ENCODE assay signal across 9 cellular contexts in genomic region chrX:150767475-150768131, GRCh38.
DNase-seq lines count a peak whose midpoint lies in the region; ATAC-seq and TF ChIP-seq lines count a peak whose summit lies in the region.
"Had no signal": no experiment of that assay in that cellular context is flagged by ENCODE, and none has a peak within 500 bp of the region (broad histone marks: within the 10 kb centered on the region; RNA-seq: fewer than 3 reads in every experiment).

No MANE protein-coding gene starts in this region.

- no peak overlapping the region for H3K27ac Mint-ChIP-seq in naive thymus-derived CD4-positive, alpha-beta T cell
- H3K27ac Mint-ChIP-seq: activated naive CD8-positive, alpha-beta T cell treated with anti-CD3 and anti-CD28 coated beads, Interleukin-2, amount 10 ng/mL, durations not matched to agents 7 days and 5 days had no signal

- intact Hi-C loops in naive thymus-derived CD4-positive, alpha-beta T cell (cut with micrococcal nuclease), result no loop called here
- intact Hi-C loops in testis (cut with DNase I; ENCODE audit: low total_unique reads), result no loop called here

- H3K9me3 ChIP-seq in naive thymus-derived CD4-positive, alpha-beta T cell (ENCODE audit: control insufficient read depth in 2 of 3, low read length in 3 of 3), result no peaks in the 10 kb centered on the region
- H3K9me3 ChIP-seq in testis, result no peaks in the 10 kb centered on the region

- no peak for TF ChIP-seq CTCF in astrocyte of the spinal cord (IDR thresholded peaks at IDR 0.05; ENCODE audit: low read depth, low read length)
- TF ChIP-seq CTCF in testis (IDR thresholded peaks at IDR 0.05), result no peak

- no peaks in the 10 kb centered on the region for H3K79me2 ChIP-seq in mesendoderm (ENCODE audit: control insufficient read depth, insufficient read depth, low read length)

- no peaks in the 10 kb centered on the region for H3K79me1 ChIP-seq in mesendoderm (ENCODE audit: low read length)

- no peak overlapping the region for H2BK120ac ChIP-seq in mesendoderm (ENCODE audit: low read depth, low read length)

- peaks cover 0 to 1% (median 0%) of the 10 kb centered on the region in 11 donors for H3K9me3 Mint-ChIP-seq in naive thymus-derived CD4-positive, alpha-beta T cell
- H3K9me3 Mint-ChIP-seq: activated naive CD8-positive, alpha-beta T cell treated with anti-CD3 and anti-CD28 coated beads, Interleukin-2, amount 10 ng/mL, durations not matched to agents 7 days and 5 days had no signal

- no peak for TF ChIP-seq POLR2A in testis (IDR thresholded peaks at IDR 0.05)

- H3K4me1 ChIP-seq in naive thymus-derived CD4-positive, alpha-beta T cell (ENCODE audit: control insufficient read depth in 2 of 2, insufficient read depth in 2 of 2, low read length in 2 of 2), result no peaks in the 10 kb centered on the region
- H3K4me1 ChIP-seq in testis (no peaks in the 10 kb centered on the region), mesendoderm (ENCODE audit: control insufficient read depth, low read depth, low read length) (no peaks in the 10 kb centered on the region)

- POLR2A ChIA-PET in naive thymus-derived CD4-positive, alpha-beta T cell (lab: Charles Lee), result no interaction called here

- peak; percentile 58 for ATAC-seq in naive thymus-derived CD4-positive, alpha-beta T cell

- no peak overlapping the region for H3K4ac ChIP-seq in mesendoderm (ENCODE audit: low read depth, low read length)

- H3K36me3 ChIP-seq in naive thymus-derived CD4-positive, alpha-beta T cell (ENCODE audit: control insufficient read depth in 2 of 3, insufficient read depth in 3 of 3, low read length in 3 of 3), result peaks cover 0 to 12% (median 0%) of the 10 kb centered on the region in 3 experiments
- H3K36me3 ChIP-seq in testis (ENCODE audit: low read depth, missing control alignments) (no peaks in the 10 kb centered on the region), mesendoderm (ENCODE audit: control insufficient read depth, insufficient read depth, low read length) (no peaks in the 10 kb centered on the region)

- H3K4me3 Mint-ChIP-seq in naive thymus-derived CD4-positive, alpha-beta T cell, result no peak overlapping the region
- H3K4me3 Mint-ChIP-seq: activated naive CD8-positive, alpha-beta T cell treated with anti-CD3 and anti-CD28 coated beads, Interleukin-2, amount 10 ng/mL, durations not matched to agents 7 days and 5 days had no signal

- H3K4me3 ChIP-seq in astrocyte of the spinal cord (ENCODE audit: low read depth, low read length), result no peak overlapping the region
- H3K4me3 ChIP-seq in naive thymus-derived CD4-positive, alpha-beta T cell (ENCODE audit: low read length), result no peak overlapping the region
- H3K4me3 ChIP-seq in testis, result no peak overlapping the region
- no peak overlapping the region for H3K4me3 ChIP-seq in mesendoderm (ENCODE audit: low read length)

- WGBS in testis, 2 donors, result 65 to 85% methylated on average over 4 to 14 of the region's 17 CpGs
- no CpG with 5 or more reads among the region's 17 CpGs for WGBS in mesendoderm (ENCODE audit: extremely low coverage, insufficient coverage, low lambda C conversion rate)

- H4K8ac ChIP-seq in mesendoderm (ENCODE audit: low read depth, low read length), result no peak overlapping the region

- peaks cover 0 to 1% (median 0%) of the 10 kb centered on the region in 5 donors for H3K36me3 Mint-ChIP-seq in naive thymus-derived CD4-positive, alpha-beta T cell
- H3K36me3 Mint-ChIP-seq: activated naive CD8-positive, alpha-beta T cell treated with anti-CD3 and anti-CD28 coated beads, Interleukin-2, amount 10 ng/mL, durations not matched to agents 7 days and 5 days had no signal

- H3K23ac ChIP-seq in mesendoderm (ENCODE audit: low read length), result no peak overlapping the region

- H3K9ac ChIP-seq in mesendoderm (ENCODE audit: low read length), result no peak overlapping the region

- no peak overlapping the region for H3K56ac ChIP-seq in mesendoderm (ENCODE audit: low read length)

- no peak overlapping the region for H2BK15ac ChIP-seq in mesendoderm (replicated peaks; ENCODE audit: low read depth)

- no peak overlapping the region for H3K27ac ChIP-seq in naive thymus-derived CD4-positive, alpha-beta T cell (ENCODE audit: low read depth, low read length)
- H3K27ac ChIP-seq in testis (no peak overlapping the region), mesendoderm (ENCODE audit: low read depth, low read length) (no peak overlapping the region)

- no peaks in the 10 kb centered on the region for H3K4me1 Mint-ChIP-seq in naive thymus-derived CD4-positive, alpha-beta T cell

- CTCF ChIA-PET in naive thymus-derived CD4-positive, alpha-beta T cell (lab: Charles Lee), result interaction anchor here (0.7 kb wide), 1 partner anchor 315 kb away, joined by 3 read pairs; no protein-coding TSS in a partner anchor

- H2AK5ac ChIP-seq in mesendoderm (ENCODE audit: low read length), result no peak overlapping the region

- no peak overlapping the region for H3K18ac ChIP-seq in mesendoderm (ENCODE audit: low read length)

- in situ Hi-C loops in astrocyte of the spinal cord (cut with HindIII; ENCODE audit: low sequenced_read_pairs), result loop anchor here (25.0 kb wide), 1 partner anchor 320 kb away; no protein-coding TSS in a partner anchor

- H3K27me3 ChIP-seq in naive thymus-derived CD4-positive, alpha-beta T cell (ENCODE audit: control insufficient read depth in 2 of 2, insufficient read depth in 2 of 2, low read length in 2 of 2), result no peaks in the 10 kb centered on the region
- H3K27me3 ChIP-seq in testis (no peaks in the 10 kb centered on the region), mesendoderm (ENCODE audit: insufficient read depth, low read length, poor library complexity) (no peaks in the 10 kb centered on the region)

- DNase-seq in GM04504 (ENCODE audit: low read depth) (peak; percentile 70), Kasumi-1 (lab: John Stamatoyannopoulos, UW) (peak; percentile 42 to 64), astrocyte of the spinal cord (ENCODE audit: low read depth, low spot score) (peak; percentile 74), testis (no peak), mesendoderm (no peak), NCI-H446 treated with DMSO at 0.1 percent for 48 hours (lab: John Stamatoyannopoulos, UW) (no peak)
- DNase-seq in naive thymus-derived CD4-positive, alpha-beta T cell, result no peak
- DNase-seq: activated naive CD8-positive, alpha-beta T cell treated with anti-CD3 and anti-CD28 coated beads, Interleukin-2, amount 10 ng/mL, durations not matched to agents 7 days and 5 days; left colon had no signal

- H3K27me3 Mint-ChIP-seq in naive thymus-derived CD4-positive, alpha-beta T cell, result no peaks in the 10 kb centered on the region
- H3K27me3 Mint-ChIP-seq: activated naive CD8-positive, alpha-beta T cell treated with anti-CD3 and anti-CD28 coated beads, Interleukin-2, amount 10 ng/mL, durations not matched to agents 7 days and 5 days had no signal

- no peak overlapping the region for H4K5ac ChIP-seq in mesendoderm (ENCODE audit: low read length)

- no peak overlapping the region for H3K4me2 ChIP-seq in mesendoderm (ENCODE audit: low read length)

- no peak overlapping the region for H2BK5ac ChIP-seq in mesendoderm (ENCODE audit: low read length)

Comparison
In these comparisons a context has a peak if more than half of its experiments do, and no peak if none do; other contexts are left out.
1. DNase-seq: peak in GM04504 (single experiment), Kasumi-1 (2 of 2) and astrocyte of the spinal cord (single experiment); none in naive thymus-derived CD4-positive, alpha-beta T cell (0 of 9), testis (single experiment), mesendoderm (single experiment) and NCI-H446 treated with DMSO at 0.1 percent for 48 hours (single experiment).